ENCODE assay signal across 13 cellular contexts in the genomic region with DNA sequence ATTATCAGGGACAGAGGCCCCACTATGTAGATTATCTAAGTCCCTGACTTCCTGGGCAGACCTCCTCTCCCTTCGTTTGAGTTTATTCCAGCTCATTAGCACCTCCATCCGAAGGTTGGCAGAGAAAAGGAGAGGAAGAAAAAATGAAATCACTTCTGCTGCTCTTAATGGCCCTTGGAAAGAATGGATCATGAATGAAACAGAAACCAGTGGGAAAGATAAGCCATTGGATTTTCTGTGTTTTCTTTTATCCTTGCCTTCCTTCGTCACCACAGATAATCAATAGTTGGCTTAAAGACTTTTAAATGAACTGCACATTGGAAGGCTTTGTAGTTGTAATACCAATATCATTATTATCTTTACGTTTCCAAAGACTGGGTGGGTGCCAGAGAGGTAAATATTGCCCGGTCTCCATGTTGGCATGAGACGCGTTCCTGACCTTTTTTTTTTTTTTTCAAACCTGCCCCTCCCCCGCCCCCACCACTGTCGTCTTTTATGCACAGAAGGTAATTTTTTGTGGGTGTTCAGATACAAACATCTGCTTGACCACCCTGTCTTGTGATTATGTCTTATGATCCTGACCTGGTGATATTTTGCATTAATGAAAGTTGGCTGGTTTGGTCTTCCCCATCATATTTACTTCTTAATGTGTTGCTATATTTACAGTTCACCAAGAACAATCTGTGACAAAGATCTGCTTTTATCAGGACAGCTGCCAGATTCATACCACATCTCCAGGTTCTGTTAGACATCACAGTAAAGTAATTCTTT.
DNase-seq lines count a peak whose midpoint lies in the region; ATAC-seq and TF ChIP-seq lines count a peak whose summit lies in the region.
"Had no signal": no experiment of that assay in that cellular context is flagged by ENCODE, and none has a peak within 500 bp of the region (broad histone marks: within the 10 kb centered on the region; RNA-seq: fewer than 3 reads in every experiment).

No MANE protein-coding gene starts in this region.

- H3K27ac ChIP-seq in skeletal muscle tissue (ENCODE audit: low read depth, low read length): peak overlapping the region; percentile 65
- no peak overlapping the region for H3K27ac ChIP-seq in CD8-positive, alpha-beta T cell (ENCODE audit: low read depth, low read length)
- H3K27ac ChIP-seq: HL-60, parathyroid adenoma had no signal

- POLR2A ChIA-PET in CD8-positive, alpha-beta T cell (lab: Charles Lee): interaction anchor here (0.6 kb wide), 1 partner anchor 26 kb away, joined by 3 read pairs; no protein-coding TSS in a partner anchor

- no peak overlapping the region for H3K4me3 ChIP-seq in LNCaP clone FGC (ENCODE audit: low read depth, low read length)
- H3K4me3 ChIP-seq in skeletal muscle tissue (ENCODE audit: low read length in 3 of 3): peak overlapping the region in 2 of 3 donors; percentile 5 to 17
- H3K4me3 ChIP-seq in CD8-positive, alpha-beta T cell (ENCODE audit: low read depth, low read length): no peak overlapping the region

- peaks cover 2% of the 10 kb centered on the region for H3K36me3 Mint-ChIP-seq in central memory CD8-positive, alpha-beta T cell (ENCODE audit: insufficient read depth)
- H3K36me3 Mint-ChIP-seq in CD8-positive, alpha-beta T cell: peaks cover 17% of the 10 kb centered on the region

- no peaks in the 10 kb centered on the region for H3K36me3 ChIP-seq in skeletal muscle tissue (ENCODE audit: control insufficient read depth in 3 of 3, insufficient read depth in 3 of 3, low read length in 3 of 3)
- no peaks in the 10 kb centered on the region for H3K36me3 ChIP-seq in CD8-positive, alpha-beta T cell (ENCODE audit: insufficient read depth, low read length)

- no peaks in the 10 kb centered on the region for H3K9me3 ChIP-seq in skeletal muscle tissue (ENCODE audit: control insufficient read depth in 3 of 3, low read length in 3 of 3)
- no peaks in the 10 kb centered on the region for H3K9me3 ChIP-seq in CD8-positive, alpha-beta T cell (ENCODE audit: low read length)

- H3K27me3 ChIP-seq in skeletal muscle tissue (ENCODE audit: control insufficient read depth in 3 of 3, insufficient read depth in 3 of 3, low read length in 3 of 3): no peaks in the 10 kb centered on the region
- no peaks in the 10 kb centered on the region for H3K27me3 ChIP-seq in CD8-positive, alpha-beta T cell (ENCODE audit: insufficient read depth, low read length)

- no peaks in the 10 kb centered on the region for H3K27me3 Mint-ChIP-seq in central memory CD8-positive, alpha-beta T cell
- no peaks in the 10 kb centered on the region for H3K27me3 Mint-ChIP-seq in CD8-positive, alpha-beta T cell (ENCODE audit: low read depth)

- H3K4me1 Mint-ChIP-seq in central memory CD8-positive, alpha-beta T cell: peaks cover 45% of the 10 kb centered on the region
- peaks cover 34% of the 10 kb centered on the region for H3K4me1 Mint-ChIP-seq in CD8-positive, alpha-beta T cell (ENCODE audit: low read depth)

- H3K4me3 Mint-ChIP-seq in central memory CD8-positive, alpha-beta T cell: no peak overlapping the region
- H3K4me3 Mint-ChIP-seq in CD8-positive, alpha-beta T cell: no peak overlapping the region

- DNase-seq in LNCaP clone FGC (ENCODE audit: low read depth) (peak; percentile 90), NK-92 (lab: John Stamatoyannopoulos, UW; ENCODE audit: unreplicated experiment) (no peak)
- DNase-seq in central memory CD8-positive, alpha-beta T cell (ENCODE audit: low spot score in 2 of 2): no peak
- DNase-seq in CD8-positive, alpha-beta T cell: no peak
- DNase-seq: activated CD4-positive, alpha-beta T cell treated with anti-CD3 and anti-CD28 coated beads, Interleukin-2, amount 50 U/mL, for 48 hours; cerebellar nuclear complex; GF-D8; NCI-H526 had no signal

- peak overlapping the region; percentile 8 for H3K27ac Mint-ChIP-seq in central memory CD8-positive, alpha-beta T cell (ENCODE audit: low read depth)
- no peak overlapping the region for H3K27ac Mint-ChIP-seq in CD8-positive, alpha-beta T cell

- no peaks in the 10 kb centered on the region for H3K9me3 Mint-ChIP-seq in central memory CD8-positive, alpha-beta T cell
- H3K9me3 Mint-ChIP-seq in CD8-positive, alpha-beta T cell: no peaks in the 10 kb centered on the region

- intact Hi-C loops in CD8-positive, alpha-beta T cell (cut with DNase I, micrococcal nuclease): no loop called here

- no peak for TF ChIP-seq CTCF in LNCaP clone FGC (IDR thresholded peaks at IDR 0.05; ENCODE audit: control insufficient read depth, extremely low read depth, insufficient read depth)
- no peak for TF ChIP-seq CTCF in CD8-positive, alpha-beta T cell (IDR thresholded peaks at IDR 0.05)

- CTCF ChIA-PET in CD8-positive, alpha-beta T cell (lab: Charles Lee): interaction anchor here (1.6 kb wide), 1 partner anchor 227 kb away, joined by 3 read pairs; no protein-coding TSS in a partner anchor

- peaks cover 2 to 31% (median 31%) of the 10 kb centered on the region in 3 donors for H3K4me1 ChIP-seq in skeletal muscle tissue (ENCODE audit: control insufficient read depth in 3 of 3, insufficient read depth in 3 of 3, low read length in 3 of 3)
- H3K4me1 ChIP-seq in CD8-positive, alpha-beta T cell (ENCODE audit: insufficient read depth, low read length): no peaks in the 10 kb centered on the region
- H3K4me1 ChIP-seq: parathyroid adenoma had no signal

- ATAC-seq in GM21390 (IDR thresholded peaks at IDR 0.05; ENCODE audit: unreplicated experiment) (peak; percentile 32), HG02571 (IDR thresholded peaks at IDR 0.05; ENCODE audit: unreplicated experiment) (no peak)
- no peak for ATAC-seq in central memory CD8-positive, alpha-beta T cell (replicated peaks; ENCODE audit: extremely low read depth, poor library complexity, severe bottlenecking)
- ATAC-seq in CD8-positive, alpha-beta T cell: no peak

- H3K9ac ChIP-seq in skeletal muscle tissue (ENCODE audit: low read depth in 1 of 3, low read length in 3 of 3): no peak overlapping the region
- H3K9ac ChIP-seq: parathyroid adenoma had no signal

Comparison
In these comparisons a context has a peak if more than half of its experiments do, and no peak if none do; other contexts are left out.
1. H3K4me3 ChIP-seq: peak in skeletal muscle tissue (2 of 3); none in LNCaP clone FGC (single experiment) and CD8-positive, alpha-beta T cell (single experiment).